ENCODE assay signal across 10 cellular contexts in genomic region chr2:64260093-64260808, GRCh38.
A peak's percentile ranks its signal among the peaks of the same experiment; 100 is the strongest.
DNase-seq lines count a peak whose midpoint lies in the region; ATAC-seq and TF ChIP-seq lines count a peak whose summit lies in the region.
"Had no signal": no experiment of that assay in that cellular context is flagged by ENCODE, and none has a peak within 500 bp of the region (broad histone marks: within the 10 kb centered on the region; RNA-seq: fewer than 3 reads in every experiment).

No MANE protein-coding gene starts in this region.

- POLR2A ChIA-PET in activated CD8-positive, alpha-beta T cell treated with anti-CD3 and anti-CD28 coated beads for 36 hours (lab: Charles Lee): interaction anchor here (0.7 to 0.8 kb wide), 2 partner anchors 8 to 38 kb away, joined by 3 read pairs; no protein-coding TSS in a partner anchor
- POLR2A ChIA-PET in naive thymus-derived CD8-positive, alpha-beta T cell (lab: Charles Lee): interaction anchor here (1.0 kb wide), 1 partner anchor 68 kb away, joined by 3 read pairs; no protein-coding TSS in a partner anchor
- POLR2A ChIA-PET in GM10248 (lab: Yijun Ruan, JAX): no interaction called here

- H3K9me3 Mint-ChIP-seq in activated CD8-positive, alpha-beta T cell treated with anti-CD3 and anti-CD28 coated beads for 36 hours: no peaks in the 10 kb centered on the region
- no peaks in the 10 kb centered on the region for H3K9me3 Mint-ChIP-seq in naive thymus-derived CD8-positive, alpha-beta T cell

- TF ChIP-seq CTCF in activated CD8-positive, alpha-beta T cell treated with anti-CD3 and anti-CD28 coated beads for 36 hours (IDR thresholded peaks at IDR 0.05): no peak
- TF ChIP-seq CTCF in GM10248 (IDR thresholded peaks at IDR 0.05; ENCODE audit: control extremely low read depth, extremely low read depth, low read depth, missing control alignments): no peak

- peak overlapping the region in 4 of 10 experiments; percentile 2 to 20 (median 8); a peak in 5 of 20 replicates for H3K4me3 ChIP-seq in BLaER1 treated with 17β-estradiol and CSF1 and Interleukin-3, amounts not matched to agents 10 nM and 100 nM

- CTCF ChIA-PET in activated CD8-positive, alpha-beta T cell treated with anti-CD3 and anti-CD28 coated beads for 36 hours (lab: Charles Lee): no interaction called here
- CTCF ChIA-PET in GM10248 (lab: Yijun Ruan, JAX): interaction anchor here (0.7 to 1.6 kb wide), 4 partner anchors 10 to 228 kb away, joined by 3 to 4 read pairs (median 4); no protein-coding TSS in a partner anchor

- no peak for DNase-seq in activated CD8-positive, alpha-beta T cell treated with anti-CD3 and anti-CD28 coated beads for 36 hours
- DNase-seq in naive thymus-derived CD8-positive, alpha-beta T cell: no peak
- DNase-seq in stimulated activated CD4-positive, alpha-beta T cell treated with anti-CD3 and anti-CD28 coated beads, Interleukin-12 subunit alpha, Interleukin-12 subunit beta, amount 100 ng/mL, for 4 hours: no peak
- DNase-seq in NCI-H345 treated with DMSO at 0.1 percent for 48 hours (lab: John Stamatoyannopoulos, UW; ENCODE audit: unreplicated experiment) (no peak), NCI-H1105 treated with DMSO at 0.1 percent for 48 hours (lab: John Stamatoyannopoulos, UW) (no peak), GM10248 (ENCODE audit: extremely low spot score) (no peak)
- DNase-seq: NCI-H226 had no signal

- no peaks in the 10 kb centered on the region for H3K9me3 ChIP-seq in BLaER1 treated with 17β-estradiol and CSF1 and Interleukin-3, amounts not matched to agents 10 nM and 100 nM (replicated peaks in 1 of 11)

- H3K27ac Mint-ChIP-seq in activated CD8-positive, alpha-beta T cell treated with anti-CD3 and anti-CD28 coated beads for 36 hours: peak overlapping the region; percentile 84
- peak overlapping the region in 6 of 10 donors; percentile 8 to 88 (median 76) for H3K27ac Mint-ChIP-seq in naive thymus-derived CD8-positive, alpha-beta T cell

- no peaks in the 10 kb centered on the region for H4K20me1 ChIP-seq in BLaER1 treated with 17β-estradiol and CSF1 and Interleukin-3, amounts not matched to agents 10 nM and 100 nM

- peaks cover 11 to 78% (median 36%) of the 10 kb centered on the region in 10 experiments for H3K4me1 ChIP-seq in BLaER1 treated with 17β-estradiol and CSF1 and Interleukin-3, amounts not matched to agents 10 nM and 100 nM

- no peaks in the 10 kb centered on the region for H3K27me3 ChIP-seq in BLaER1 treated with 17β-estradiol and CSF1 and Interleukin-3, amounts not matched to agents 10 nM and 100 nM

- no peaks in the 10 kb centered on the region for H3K27me3 Mint-ChIP-seq in activated CD8-positive, alpha-beta T cell treated with anti-CD3 and anti-CD28 coated beads for 36 hours
- H3K27me3 Mint-ChIP-seq in naive thymus-derived CD8-positive, alpha-beta T cell: peaks cover 0 to 4% (median 0%) of the 10 kb centered on the region in 5 donors

- H3K9ac ChIP-seq in BLaER1 treated with 17β-estradiol and CSF1 and Interleukin-3, amounts not matched to agents 10 nM and 100 nM: peak overlapping the region in 10 of 11 experiments; percentile 2 to 75 (median 60); a peak in 18 of 22 replicates

- peaks cover 6% of the 10 kb centered on the region for H3K4me1 Mint-ChIP-seq in activated CD8-positive, alpha-beta T cell treated with anti-CD3 and anti-CD28 coated beads for 36 hours (ENCODE audit: low read depth)
- H3K4me1 Mint-ChIP-seq in naive thymus-derived CD8-positive, alpha-beta T cell: peaks cover 6 to 18% (median 7%) of the 10 kb centered on the region in 4 donors

- no peaks in the 10 kb centered on the region for H3K36me3 ChIP-seq in BLaER1 treated with 17β-estradiol and CSF1 and Interleukin-3, amounts not matched to agents 10 nM and 100 nM

- ATAC-seq in GM19452 (IDR thresholded peaks at IDR 0.05; ENCODE audit: unreplicated experiment): peak; percentile 4
- no peak for ATAC-seq in activated CD8-positive, alpha-beta T cell treated with anti-CD3 and anti-CD28 coated beads for 36 hours
- ATAC-seq in naive thymus-derived CD8-positive, alpha-beta T cell: no peak
- ATAC-seq: SK-N-SH treated with all-trans-retinoic acid at 6 μM for 48 hours had no signal

- intact Hi-C loops in activated CD8-positive, alpha-beta T cell treated with anti-CD3 and anti-CD28 coated beads for 36 hours (cut with micrococcal nuclease): no loop called here

- peak overlapping the region in 10 of 11 experiments; percentile 39 to 91 (median 79); a peak in 18 of 22 replicates for H3K27ac ChIP-seq in BLaER1 treated with 17β-estradiol and CSF1 and Interleukin-3, amounts not matched to agents 10 nM and 100 nM

- H3K4me2 ChIP-seq in BLaER1 treated with 17β-estradiol and CSF1 and Interleukin-3, amounts not matched to agents 10 nM and 100 nM: peak overlapping the region; percentile 52 to 90 (median 79)

- H3K36me3 Mint-ChIP-seq in activated CD8-positive, alpha-beta T cell treated with anti-CD3 and anti-CD28 coated beads for 36 hours (ENCODE audit: low read depth): no peaks in the 10 kb centered on the region
- H3K36me3 Mint-ChIP-seq in naive thymus-derived CD8-positive, alpha-beta T cell: no peaks in the 10 kb centered on the region

- H3K4me3 Mint-ChIP-seq in activated CD8-positive, alpha-beta T cell treated with anti-CD3 and anti-CD28 coated beads for 36 hours: peak overlapping the region; percentile 46
- H3K4me3 Mint-ChIP-seq in naive thymus-derived CD8-positive, alpha-beta T cell: peak overlapping the region; percentile 52 to 83 (median 72)
